In the genomic region with DNA sequence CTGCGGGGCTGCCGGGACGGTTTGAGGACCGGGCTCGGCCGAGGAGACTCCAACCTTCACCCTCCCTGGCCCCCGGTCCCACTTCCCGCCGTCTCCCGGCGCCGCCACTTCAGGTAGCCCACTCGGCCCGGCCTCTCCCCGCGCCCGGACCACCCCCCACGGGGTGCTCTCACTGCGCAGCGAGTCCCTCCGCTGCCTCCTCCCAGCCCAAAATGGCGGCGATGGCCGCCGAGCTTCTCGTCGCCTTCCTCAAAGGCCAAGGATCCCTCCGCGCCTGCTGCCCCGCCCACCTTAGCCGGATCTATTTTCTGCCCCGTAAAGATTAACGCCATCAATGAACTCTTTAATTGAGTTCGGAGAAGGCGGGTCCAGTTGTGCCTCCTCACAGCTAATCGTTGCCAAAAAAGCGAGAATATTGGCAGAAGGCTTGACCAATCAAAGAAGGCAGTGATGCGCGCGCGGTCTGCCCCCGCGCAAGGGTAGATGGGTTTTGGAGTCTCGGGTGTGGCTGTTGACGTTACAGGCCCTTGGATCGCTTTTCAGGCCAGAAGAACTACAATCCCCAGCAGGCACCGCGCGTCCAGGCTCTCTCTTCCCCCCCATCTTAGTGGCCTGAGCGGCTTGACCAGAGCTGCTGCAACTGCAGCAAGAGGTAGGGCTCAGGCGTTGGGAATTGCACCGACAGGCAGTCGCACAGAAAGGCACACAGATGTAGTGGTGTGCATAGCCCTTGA, we compare ENCODE assay signal across 8 cellular contexts. TPM values are rescaled to one million over a fixed set of nuclear protein-coding genes. Genes with fewer than 3 reads are reported as not detected.
DNase-seq lines count a peak whose midpoint lies in the region; ATAC-seq, FAIRE-seq and TF ChIP-seq lines count a peak whose summit lies in the region.

A gene with protein sequence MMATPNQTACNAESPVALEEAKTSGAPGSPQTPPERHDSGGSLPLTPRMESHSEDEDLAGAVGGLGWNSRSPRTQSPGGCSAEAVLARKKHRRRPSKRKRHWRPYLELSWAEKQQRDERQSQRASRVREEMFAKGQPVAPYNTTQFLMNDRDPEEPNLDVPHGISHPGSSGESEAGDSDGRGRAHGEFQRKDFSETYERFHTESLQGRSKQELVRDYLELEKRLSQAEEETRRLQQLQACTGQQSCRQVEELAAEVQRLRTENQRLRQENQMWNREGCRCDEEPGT (plus strand): TSS at position 588 of the 734 bp plus-strand sequence. CDS start 919 bp downstream, outside the sequence.

- peak; percentile 90 for ATAC-seq in GM18909 (IDR thresholded peaks at IDR 0.05; ENCODE audit: poor library complexity, unreplicated experiment)
- ATAC-seq in HG03159 (IDR thresholded peaks at IDR 0.05; ENCODE audit: unreplicated experiment), result peak; percentile 86

- no peaks in the 10 kb centered on the region for H3K27me3 ChIP-seq in bronchial epithelial cell (ENCODE audit: control insufficient read depth, insufficient read depth, low read length)

- DNase-seq in AG08395 (ENCODE audit: low spot score) (peak; percentile 98), NCI-H2227 (lab: John Stamatoyannopoulos, UW; ENCODE audit: unreplicated experiment) (peak; percentile 100), bronchial epithelial cell (ENCODE audit: low read depth) (peak; percentile 98), iPS-NIHi11 (ENCODE audit: low spot score) (peak; percentile 92)

- no peaks in the 10 kb centered on the region for H3K36me3 ChIP-seq in bronchial epithelial cell (ENCODE audit: control insufficient read depth, insufficient read depth, low read length)

- H3K4me3 ChIP-seq in WI38 (ENCODE audit: low read depth, low read length), result peak within 1 kb of the TSS; percentile 78
- H3K4me3 ChIP-seq in bronchial epithelial cell (ENCODE audit: low read depth, low read length), result peak within 1 kb of the TSS; percentile 82
- H3K4me3 ChIP-seq in skin epidermis, result peak within 1 kb of the TSS; percentile 70 to 89 (median 79)

- no peak for TF ChIP-seq CTCF in WI38 (IDR thresholded peaks at IDR 0.05; ENCODE audit: low read depth, low read length)
- no peak for TF ChIP-seq CTCF in bronchial epithelial cell (IDR thresholded peaks at IDR 0.05; ENCODE audit: insufficient read depth, low read length, severe bottlenecking)

- FAIRE-seq in bronchial epithelial cell (lab: Jason Lieb, UNC), result no peak

- peak within 1 kb of the TSS; percentile 99 to 100 (median 100) for H3K27ac ChIP-seq in skin epidermis

RNA-seq across cellular contexts. Expression of the gene that starts here (rescaled TPM):
- total RNA-seq in bronchial epithelial cell, result 4.1 and 4.7 TPM in 2 replicates

Comparison
In these comparisons a context has a peak if more than half of its experiments do, and no peak if none do; other contexts are left out.
1. Peak in every context shown above with its lines: DNase-seq, ATAC-seq, H3K4me3 ChIP-seq and H3K27ac ChIP-seq.